In genomic region chr17:3755335-3756030, GRCh38 we compare ENCODE assay signal across 8 cellular contexts. TPM values are rescaled to one million over a fixed set of nuclear protein-coding genes. Genes with fewer than 3 reads are reported as not detected.
DNase-seq lines count a peak whose midpoint lies in the region; ATAC-seq and TF ChIP-seq lines count a peak whose summit lies in the region.

No MANE protein-coding gene starts in this region.

- peak overlapping the region; percentile 99 for H2AFZ ChIP-seq in mammary epithelial cell (ENCODE audit: low read depth, low read length)

- H3K27me3 ChIP-seq in HL-60 (ENCODE audit: insufficient read depth, poor library complexity, severe bottlenecking): no peaks in the 10 kb centered on the region
- H3K27me3 ChIP-seq in mammary epithelial cell (ENCODE audit: insufficient read depth, low read length): no peaks in the 10 kb centered on the region
- no peaks in the 10 kb centered on the region for H3K27me3 ChIP-seq in naive thymus-derived CD4-positive, alpha-beta T cell (ENCODE audit: control insufficient read depth in 2 of 2, insufficient read depth in 2 of 2, low read length in 2 of 2)

- H3K27ac Mint-ChIP-seq in naive thymus-derived CD4-positive, alpha-beta T cell: peak overlapping the region in 8 of 9 donors; percentile 66 to 87 (median 81)

- CTCF ChIA-PET in mammary epithelial cell (lab: Charles Lee; ENCODE audit: low non-redundant PET): interaction anchor here (0.6 to 0.7 kb wide), 4 partner anchors 18 to 40 kb away, joined by 3 to 16 read pairs (median 4); no protein-coding TSS in a partner anchor
- CTCF ChIA-PET in naive thymus-derived CD4-positive, alpha-beta T cell (lab: Charles Lee): interaction anchor here (0.7 to 2.7 kb wide), 4 partner anchors 14 to 136 kb away, joined by 3 to 11 read pairs (median 4); no protein-coding TSS in a partner anchor

- dilution Hi-C loops in mammary epithelial cell (cut with HindIII; ENCODE audit: low sequenced_read_pairs): no loop called here

- H3K27ac ChIP-seq in C4-2B (peak overlapping the region; percentile 82), HL-60 (replicated peaks) (no peak overlapping the region), mammary epithelial cell (ENCODE audit: insufficient read depth, low read depth, low read length) (peak overlapping the region; percentile 15)
- H3K27ac ChIP-seq in naive thymus-derived CD4-positive, alpha-beta T cell (ENCODE audit: low read depth, low read length): peak overlapping the region; percentile 80

- no peaks in the 10 kb centered on the region for H3K27me3 Mint-ChIP-seq in naive thymus-derived CD4-positive, alpha-beta T cell

- H3K4me3 ChIP-seq in HL-60 (replicated peaks; ENCODE audit: insufficient read depth, low read length) (peak overlapping the region; percentile 4; the same call in 1 of the 2 replicates), mammary epithelial cell (replicated peaks in 1 of 3; ENCODE audit: insufficient read depth in 1 of 3, low read depth in 2 of 3, low read length in 3 of 3) (peak overlapping the region; percentile 61 to 89 (median 80))
- H3K4me3 ChIP-seq in naive thymus-derived CD4-positive, alpha-beta T cell (ENCODE audit: low read length): peak overlapping the region; percentile 59

- peak overlapping the region; percentile 9 for H3K9ac ChIP-seq in mammary epithelial cell (ENCODE audit: insufficient read depth, low read length)

- H3K79me2 ChIP-seq in mammary epithelial cell (ENCODE audit: insufficient read depth, low read length): no peaks in the 10 kb centered on the region

- H3K36me3 Mint-ChIP-seq in naive thymus-derived CD4-positive, alpha-beta T cell: peaks cover 0 to 11% (median 0%) of the 10 kb centered on the region in 5 donors

- no peaks in the 10 kb centered on the region for H3K9me3 ChIP-seq in mammary epithelial cell (replicated peaks; ENCODE audit: insufficient read depth, low read length)
- no peaks in the 10 kb centered on the region for H3K9me3 ChIP-seq in naive thymus-derived CD4-positive, alpha-beta T cell (ENCODE audit: control insufficient read depth in 2 of 3, low read length in 3 of 3)

- ATAC-seq in naive thymus-derived CD4-positive, alpha-beta T cell: no peak
- ATAC-seq in HG03378 (IDR thresholded peaks at IDR 0.05; ENCODE audit: unreplicated experiment): no peak
- ATAC-seq in activated CD4-positive, CD25-positive, alpha-beta regulatory T cell treated with anti-CD3 and anti-CD28 coated beads, Interleukin-2, amount 50 U/mL, for 24 hours: no peak

- TF ChIP-seq CTCF in C4-2B (conservative IDR thresholded peaks at IDR 0.05) (no peak), HL-60 (IDR thresholded peaks at IDR 0.05; ENCODE audit: insufficient read depth, low read length) (no peak), mammary epithelial cell (conservative IDR thresholded peaks at IDR 0.05 in 1 of 2, IDR thresholded peaks at IDR 0.05 in 1 of 2; ENCODE audit: extremely low read depth in 1 of 2, insufficient read depth in 1 of 2, low read depth in 1 of 2, low read length in 2 of 2) (no peak)

- 40% methylated on average over 18 of the region's 20 CpGs for WGBS in mammary epithelial cell (ENCODE audit: low coverage, missing lambda C conversion rate)

- intact Hi-C loops in mammary epithelial cell (cut with micrococcal nuclease): no loop called here
- intact Hi-C loops in naive thymus-derived CD4-positive, alpha-beta T cell (cut with micrococcal nuclease): loop anchor here in 1 of 2 donors (1.0 to 10.0 kb wide), 5 partner anchors 10 to 209 kb away; partner anchors contain the start of genes ATP2A3 and NCBP3

- H3K4me3 Mint-ChIP-seq in naive thymus-derived CD4-positive, alpha-beta T cell: peak overlapping the region; percentile 21 to 77 (median 57)

- H4K20me1 ChIP-seq in mammary epithelial cell (ENCODE audit: insufficient read depth, low read length): no peaks in the 10 kb centered on the region

- H3K4me2 ChIP-seq in mammary epithelial cell (ENCODE audit: insufficient read depth, low read depth, low read length): peak overlapping the region; percentile 97

- H3K4me1 Mint-ChIP-seq in naive thymus-derived CD4-positive, alpha-beta T cell: peaks cover 9 to 31% (median 19%) of the 10 kb centered on the region in 7 donors

- in situ Hi-C loops in mammary epithelial cell (cut with MboI; ENCODE audit: low sequenced_read_pairs in 2 of 2): no loop called here

- H3K9me3 Mint-ChIP-seq in naive thymus-derived CD4-positive, alpha-beta T cell: peaks cover 0 to 9% (median 0%) of the 10 kb centered on the region in 11 donors

- TSS peak; percentile 58 for BruUV-seq in mammary epithelial cell (replicated peaks; lab: Mats Ljungman, UMichigan)

- no peaks in the 10 kb centered on the region for H3K36me3 ChIP-seq in mammary epithelial cell (ENCODE audit: insufficient read depth, low read length)
- no peaks in the 10 kb centered on the region for H3K36me3 ChIP-seq in naive thymus-derived CD4-positive, alpha-beta T cell (ENCODE audit: control insufficient read depth in 2 of 3, insufficient read depth in 3 of 3, low read length in 3 of 3)

- no peak for DNase-seq in HL-60 (ENCODE audit: low read depth in 1 of 2, low spot score in 1 of 2)
- no peak for DNase-seq in mammary epithelial cell
- DNase-seq in naive thymus-derived CD4-positive, alpha-beta T cell: no peak
- no peak for DNase-seq in hippocampal formation (lab: John Stamatoyannopoulos, UW)
- no peak for DNase-seq in NCI-H1436 treated with DMSO at 0.1 percent for 48 hours (lab: John Stamatoyannopoulos, UW)

- POLR2A ChIA-PET in naive thymus-derived CD4-positive, alpha-beta T cell (lab: Charles Lee): interaction anchor here (1.0 to 3.2 kb wide), 5 partner anchors 10 to 89 kb away, joined by 3 to 12 read pairs (median 4); partner anchors contain the start of gene HASPIN

- peaks cover 9% of the 10 kb centered on the region for H3K4me1 ChIP-seq in mammary epithelial cell (ENCODE audit: insufficient read depth, low read length)
- H3K4me1 ChIP-seq in naive thymus-derived CD4-positive, alpha-beta T cell (ENCODE audit: control insufficient read depth in 2 of 2, insufficient read depth in 2 of 2, low read length in 2 of 2): peaks cover 13 to 23% of the 10 kb centered on the region in 2 donors

RNA-seq across cellular contexts. Expression of gene HASPIN, which starts 31.8 kb away (rescaled TPM):
- total RNA-seq in mammary epithelial cell: 1 to 10 TPM; 2.0 to 8.9 TPM
- polyA plus RNA-seq in mammary epithelial cell: 7.6 TPM
- polyA minus RNA-seq in mammary epithelial cell: 15.6 TPM
- 10 to 100 TPM in 1 of 5 experiments, under 1 TPM in 4; 0.32 to 18.5 (median 0.35) TPM for total RNA-seq in naive thymus-derived CD4-positive, alpha-beta T cell
- under 1 TPM in 1 of 2 donors, not detected in 1; 0.28 TPM for polyA plus RNA-seq in naive thymus-derived CD4-positive, alpha-beta T cell

RNA-seq across cellular contexts. Expression of gene ITGAE, which starts 45.5 kb away (rescaled TPM):
- total RNA-seq in mammary epithelial cell: 10 to 100 TPM in 1 of 2 donors, 1 to 10 TPM in 1; 5.7 to 21.3 TPM
- polyA plus RNA-seq in mammary epithelial cell: 51.9 TPM
- polyA minus RNA-seq in mammary epithelial cell: 11.6 TPM
- total RNA-seq in naive thymus-derived CD4-positive, alpha-beta T cell: 10 to 100 TPM; 16.3 to 29.4 (median 19.6) TPM
- 10 to 100 TPM; 41.2 to 44.9 TPM for polyA plus RNA-seq in naive thymus-derived CD4-positive, alpha-beta T cell

RNA-seq across cellular contexts. Expression of gene P2RX5, which starts 59.5 kb away (rescaled TPM):
- 1 to 10 TPM; 3.0 to 4.5 TPM for total RNA-seq in mammary epithelial cell
- 4.7 TPM for polyA plus RNA-seq in mammary epithelial cell
- polyA minus RNA-seq in mammary epithelial cell: 1.7 TPM
- 10 to 100 TPM; 10.7 to 94.5 (median 24.6) TPM for total RNA-seq in naive thymus-derived CD4-positive, alpha-beta T cell
- 10 to 100 TPM; 12.3 to 18.2 TPM for polyA plus RNA-seq in naive thymus-derived CD4-positive, alpha-beta T cell

Comparison
In these comparisons a context has a peak if more than half of its experiments do, and no peak if none do; other contexts are left out.
1. H3K4me3 ChIP-seq: peak in every context shown above with its lines; median percentile 80 in mammary epithelial cell; 59 in naive thymus-derived CD4-positive, alpha-beta T cell; 4 in HL-60.